ENCODE assay signal across 9 cellular contexts in the genomic region with DNA sequence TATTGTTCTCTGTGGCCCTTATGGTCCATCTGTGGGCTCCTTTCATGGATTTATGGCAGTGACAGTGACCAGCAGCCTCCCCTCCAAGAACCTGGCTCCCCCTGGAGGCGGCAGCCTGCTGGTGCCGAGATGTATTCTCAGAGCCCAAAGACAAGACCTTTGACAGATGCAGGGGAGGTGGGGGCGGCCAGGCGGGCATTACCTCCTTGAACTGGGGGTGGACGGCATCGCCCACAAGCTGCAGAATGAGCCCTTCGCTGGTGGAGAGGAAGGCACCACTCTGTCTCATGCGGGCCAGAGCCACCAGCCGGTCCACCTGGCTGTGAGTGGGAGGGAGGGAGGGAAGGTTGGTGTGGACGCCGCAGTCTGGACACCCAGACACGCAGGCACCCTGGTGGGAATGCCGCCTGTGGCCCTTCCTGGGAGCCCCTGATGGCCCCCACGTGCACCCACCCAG. TPM values are rescaled to one million over a fixed set of nuclear protein-coding genes. Genes with fewer than 3 reads are reported as not detected.
DNase-seq lines count a peak whose midpoint lies in the region; ATAC-seq and TF ChIP-seq lines count a peak whose summit lies in the region.
"Had no signal": no experiment of that assay in that cellular context is flagged by ENCODE, and none has a peak within 500 bp of the region (broad histone marks: within the 10 kb centered on the region; RNA-seq: fewer than 3 reads in every experiment).

No MANE protein-coding gene starts in this region.

- H3K9me3 Mint-ChIP-seq in activated T-cell treated with anti-CD3 and anti-CD28 coated beads, Interleukin-2, amount 50 U/mL, for 4 hours, result no peaks in the 10 kb centered on the region

- no peak for TF ChIP-seq EP300 in gastroesophageal sphincter (IDR thresholded peaks at IDR 0.05)

- no CpG with 5 or more reads among the region's 14 CpGs for WGBS in gastroesophageal sphincter (ENCODE audit: low coverage in 1 of 2), 2 donors
- 62% methylated on average over 10 of the region's 14 CpGs for WGBS in smooth muscle cell (ENCODE audit: low lambda C conversion rate)

- no peak overlapping the region for H3K4me3 ChIP-seq in gastroesophageal sphincter
- H3K4me3 ChIP-seq in smooth muscle cell, result no peak overlapping the region

- H3K4me2 ChIP-seq in smooth muscle cell, result no peak overlapping the region

- TF ChIP-seq POLR2A in gastroesophageal sphincter (IDR thresholded peaks at IDR 0.05), result no peak

- no peak overlapping the region for H3K9ac ChIP-seq in smooth muscle cell (ENCODE audit: low read depth)

- H2AFZ ChIP-seq in smooth muscle cell (ENCODE audit: low read depth), result no peak overlapping the region

- peaks cover 18% of the 10 kb centered on the region for H3K27me3 Mint-ChIP-seq in activated T-cell treated with anti-CD3 and anti-CD28 coated beads, Interleukin-2, amount 50 U/mL, for 4 hours (ENCODE audit: low read depth)

- DNase-seq in activated gamma-delta T cell treated with Interleukin-2 at 50 U/mL for 16 hours, result peak; percentile 43
- no peak for DNase-seq in activated gamma-delta T cell (lab: John Stamatoyannopoulos, UW)
- DNase-seq in NCI-H460 (ENCODE audit: extremely low read depth, low read depth), result peak; percentile 40
- peak; percentile 49 for DNase-seq in activated T-cell treated with anti-CD3 and anti-CD28 coated beads, Interleukin-2, amount 50 U/mL, for 4 hours
- no peak for DNase-seq in smooth muscle cell (lab: John Stamatoyannopoulos, UW; ENCODE audit: unreplicated experiment)

- H4K20me1 ChIP-seq in smooth muscle cell (ENCODE audit: low read depth), result peaks cover 33% of the 10 kb centered on the region

- H3K9me3 ChIP-seq in gastroesophageal sphincter (no peaks in the 10 kb centered on the region), smooth muscle cell (replicated peaks; ENCODE audit: low read depth) (no peaks in the 10 kb centered on the region)

- ATAC-seq in activated T-cell treated with anti-CD3 and anti-CD28 coated beads, Interleukin-2, amount 50 U/mL, for 4 hours, result no peak
- ATAC-seq in gastroesophageal sphincter (no peak), GM18502 (IDR thresholded peaks at IDR 0.05; ENCODE audit: poor library complexity, unreplicated experiment) (no peak), GM21381 (IDR thresholded peaks at IDR 0.05; ENCODE audit: unreplicated experiment) (no peak)

- H3K4me1 Mint-ChIP-seq in activated T-cell treated with anti-CD3 and anti-CD28 coated beads, Interleukin-2, amount 50 U/mL, for 4 hours (ENCODE audit: low read depth), result peaks cover 12% of the 10 kb centered on the region

- TF ChIP-seq CTCF in gastroesophageal sphincter (IDR thresholded peaks at IDR 0.05) (peak in 3 of 4 experiments; percentile 29 to 58 (median 48)), smooth muscle cell (IDR thresholded peaks at IDR 0.05; ENCODE audit: borderline replicate concordance, insufficient read depth, poor library complexity, severe bottlenecking) (peak; percentile 63)

- peaks cover 9% of the 10 kb centered on the region for H3K36me3 Mint-ChIP-seq in activated T-cell treated with anti-CD3 and anti-CD28 coated beads, Interleukin-2, amount 50 U/mL, for 4 hours (ENCODE audit: insufficient read depth)

- H3K27ac ChIP-seq in gastroesophageal sphincter, result no peak overlapping the region
- H3K27ac ChIP-seq in smooth muscle cell (ENCODE audit: low read depth), result no peak overlapping the region

- H3K4me3 Mint-ChIP-seq in activated T-cell treated with anti-CD3 and anti-CD28 coated beads, Interleukin-2, amount 50 U/mL, for 4 hours, result no peak overlapping the region
- H3K4me3 Mint-ChIP-seq: activated naive CD8-positive, alpha-beta T cell had no signal

- H3K27me3 ChIP-seq in gastroesophageal sphincter, result peaks cover 30% of the 10 kb centered on the region
- peaks cover 31% of the 10 kb centered on the region for H3K27me3 ChIP-seq in smooth muscle cell (ENCODE audit: low read depth)

- peaks cover 0 to 26% of the 10 kb centered on the region in 2 donors for H3K36me3 ChIP-seq in gastroesophageal sphincter
- H3K36me3 ChIP-seq in smooth muscle cell (ENCODE audit: low read depth), result no peaks in the 10 kb centered on the region

- peaks cover 6% of the 10 kb centered on the region for H3F3A ChIP-seq in smooth muscle cell (ENCODE audit: low read depth)

- no peaks in the 10 kb centered on the region for H3K79me2 ChIP-seq in smooth muscle cell (ENCODE audit: low read depth)

- H3K4me1 ChIP-seq in gastroesophageal sphincter (peaks cover 0 to 41% (median 14%) of the 10 kb centered on the region in 3 donors), smooth muscle cell (ENCODE audit: low read depth) (peaks cover 12% of the 10 kb centered on the region)

RNA-seq across cellular contexts. Expression of gene ISOC2, which starts 6.6 kb away (rescaled TPM):
- total RNA-seq in NCI-H460 (2014; rRNA removed; shearing (Covaris generic)), result 33.9 and 39.6 TPM in 2 replicates
- polyA plus RNA-seq in NCI-H460 (2014; cell fraction: nucleus; rRNA removed), result 87.7 and 158 TPM in 2 replicates
- total RNA-seq in activated T-cell treated with anti-CD3 and anti-CD28 coated beads, Interleukin-2, amount 50 U/mL, for 4 hours, result 10 to 100 TPM; 63.2 to 65.1 (median 64.5) TPM
- total RNA-seq in gastroesophageal sphincter, result 10 to 100 TPM; 39.0 to 78.5 (median 63.8) TPM
- 47.3 and 56.5 TPM in 2 replicates for total RNA-seq in smooth muscle cell
- 37.3 and 61.4 TPM in 2 replicates for polyA plus RNA-seq in smooth muscle cell

RNA-seq across cellular contexts. Expression of gene C19orf85, which starts 9.7 kb away (rescaled TPM):
- not detected in 2 replicates for total RNA-seq in NCI-H460 (2014; rRNA removed; shearing (Covaris generic))
- not detected in 2 replicates for polyA plus RNA-seq in NCI-H460 (2014; cell fraction: nucleus; rRNA removed)
- total RNA-seq in activated T-cell treated with anti-CD3 and anti-CD28 coated beads, Interleukin-2, amount 50 U/mL, for 4 hours, result not detected
- total RNA-seq in gastroesophageal sphincter (not detected), smooth muscle cell (not detected in 2 replicates)
- not detected in 2 replicates for polyA plus RNA-seq in smooth muscle cell

RNA-seq across cellular contexts. Expression of gene SHISA7, which starts 11.7 kb away (rescaled TPM):
- not detected in 2 replicates for total RNA-seq in NCI-H460 (2014; rRNA removed; shearing (Covaris generic))
- not detected in 2 replicates for polyA plus RNA-seq in NCI-H460 (2014; cell fraction: nucleus; rRNA removed)
- not detected for total RNA-seq in activated T-cell treated with anti-CD3 and anti-CD28 coated beads, Interleukin-2, amount 50 U/mL, for 4 hours
- total RNA-seq in gastroesophageal sphincter, result not detected
- total RNA-seq in smooth muscle cell, result not detected in 2 replicates
- not detected in 2 replicates for polyA plus RNA-seq in smooth muscle cell

RNA-seq across cellular contexts. Expression of gene ZNF628, which starts 21.6 kb away (rescaled TPM):
- total RNA-seq in NCI-H460 (2014; rRNA removed; shearing (Covaris generic)), result 2.1 and 6.1 TPM in 2 replicates
- 1.5 and 2.0 TPM in 2 replicates for polyA plus RNA-seq in NCI-H460 (2014; cell fraction: nucleus; rRNA removed)
- 10 to 100 TPM; 11.0 to 12.6 (median 12.1) TPM for total RNA-seq in activated T-cell treated with anti-CD3 and anti-CD28 coated beads, Interleukin-2, amount 50 U/mL, for 4 hours
- 10 to 100 TPM in 1 of 4 donors, 1 to 10 TPM in 3; 2.4 to 13.0 (median 4.9) TPM for total RNA-seq in gastroesophageal sphincter
- 2.4 and 2.6 TPM in 2 replicates for total RNA-seq in smooth muscle cell
- 1.3 and 2.0 TPM in 2 replicates for polyA plus RNA-seq in smooth muscle cell

RNA-seq across cellular contexts. Expression of gene NAT14, which starts 30.2 kb away (rescaled TPM):
- 3.9 and 4.5 TPM in 2 replicates for total RNA-seq in NCI-H460 (2014; rRNA removed; shearing (Covaris generic))
- 20.7 and 28.5 TPM in 2 replicates for polyA plus RNA-seq in NCI-H460 (2014; cell fraction: nucleus; rRNA removed)
- total RNA-seq in activated T-cell treated with anti-CD3 and anti-CD28 coated beads, Interleukin-2, amount 50 U/mL, for 4 hours, result 10 to 100 TPM; 16.0 to 23.4 (median 17.6) TPM
- total RNA-seq in gastroesophageal sphincter, result 10 to 100 TPM in 1 of 4 donors, 1 to 10 TPM in 3; 7.4 to 14.0 (median 7.9) TPM
- total RNA-seq in smooth muscle cell, result 14.3 and 17.3 TPM in 2 replicates
- 67.5 and 72.1 TPM in 2 replicates for polyA plus RNA-seq in smooth muscle cell

Comparison
In these comparisons a context has a peak if more than half of its experiments do, and no peak if none do; other contexts are left out.
1. DNase-seq: peak in activated gamma-delta T cell treated with Interleukin-2 at 50 U/mL for 16 hours (single experiment), NCI-H460 (single experiment) and activated T-cell treated with anti-CD3 and anti-CD28 coated beads, Interleukin-2, amount 50 U/mL, for 4 hours (single experiment); none in activated gamma-delta T cell (single experiment) and smooth muscle cell (single experiment).